Comparison of ENCODE assay signal across 10 cellular contexts in genomic region chr16:79278506-79278905, GRCh38.
DNase-seq lines count a peak whose midpoint lies in the region; ATAC-seq and TF ChIP-seq lines count a peak whose summit lies in the region.
"Had no signal": no experiment of that assay in that cellular context is flagged by ENCODE, and none has a peak within 500 bp of the region (broad histone marks: within the 10 kb centered on the region; RNA-seq: fewer than 3 reads in every experiment).

No MANE protein-coding gene starts in this region.

- H3K4me3 ChIP-seq in GM23338 (no peak overlapping the region), colonic mucosa (no peak overlapping the region), dorsolateral prefrontal cortex (no peak overlapping the region)
- H3K4me3 ChIP-seq: adrenal gland, thoracic aorta had no signal

- H3K27me3 Mint-ChIP-seq in GM23338 (ENCODE audit: insufficient read depth, low read depth, poor library complexity): peaks cover 3% of the 10 kb centered on the region
- peaks cover 57% of the 10 kb centered on the region for H3K27me3 Mint-ChIP-seq in stimulated activated memory B cell treated with anti-CD40 and anti-IgM and Interleukin-4, amounts not matched to agents 10 μg/mL and 1 μg/mL and 100 μg/mL, for 72 hours

- no peaks in the 10 kb centered on the region for H3K36me3 Mint-ChIP-seq in GM23338 (ENCODE audit: low read depth)
- no peaks in the 10 kb centered on the region for H3K36me3 Mint-ChIP-seq in stimulated activated memory B cell treated with anti-CD40 and anti-IgM and Interleukin-4, amounts not matched to agents 10 μg/mL and 1 μg/mL and 100 μg/mL, for 72 hours

- intact Hi-C loops in colonic mucosa (cut with DNase I): no loop called here
- intact Hi-C loops in dorsolateral prefrontal cortex (cut with DNase I): no loop called here

- no peaks in the 10 kb centered on the region for H3K9me3 ChIP-seq in colonic mucosa
- H3K9me3 ChIP-seq: adrenal gland, thoracic aorta had no signal

- TF ChIP-seq CTCF in GM23338 (conservative IDR thresholded peaks at IDR 0.05; ENCODE audit: low read depth in 2 of 2) (no peak), colonic mucosa (IDR thresholded peaks at IDR 0.05) (no peak), dorsolateral prefrontal cortex (IDR thresholded peaks at IDR 0.05 in 54 of 56, conservative IDR thresholded peaks at IDR 0.05 in 2 of 56; ENCODE audit: low read depth in 1 of 56, partially characterized antibody in 56 of 56) (no peak)

- H3K27ac ChIP-seq in GM23338 (ENCODE audit: low read depth) (no peak overlapping the region), colonic mucosa (peak overlapping the region; percentile 17), dorsolateral prefrontal cortex (no peak overlapping the region)
- H3K27ac ChIP-seq: adrenal gland, thoracic aorta had no signal

- H3K27ac Mint-ChIP-seq in GM23338: no peak overlapping the region
- H3K27ac Mint-ChIP-seq in stimulated activated memory B cell treated with anti-CD40 and anti-IgM and Interleukin-4, amounts not matched to agents 10 μg/mL and 1 μg/mL and 100 μg/mL, for 72 hours: no peak overlapping the region

- no peak for ATAC-seq in GM23338
- ATAC-seq in stimulated activated memory B cell treated with anti-CD40 and anti-IgM and Interleukin-4, amounts not matched to agents 10 μg/mL and 1 μg/mL and 100 μg/mL, for 72 hours: peak; percentile 39

- H3K36me3 ChIP-seq in GM23338 (ENCODE audit: insufficient read depth) (no peaks in the 10 kb centered on the region), colonic mucosa (no peaks in the 10 kb centered on the region)
- H3K36me3 ChIP-seq: adrenal gland, thoracic aorta had no signal

- no peak overlapping the region for H3K4me2 ChIP-seq in GM23338

- H2AFZ ChIP-seq in GM23338: peak overlapping the region; percentile 56; the same call in 1 of the 2 replicates

- H3K4me1 ChIP-seq in GM23338 (ENCODE audit: insufficient read depth): no peaks in the 10 kb centered on the region; the same call in 1 of the 2 replicates
- no peaks in the 10 kb centered on the region for H3K4me1 ChIP-seq in colonic mucosa
- H3K4me1 ChIP-seq: adrenal gland had no signal

- no peak overlapping the region for H3K9ac ChIP-seq in colonic mucosa (ENCODE audit: low read depth in 2 of 2, low read length in 2 of 2)

- H3K27me3 ChIP-seq in GM23338 (ENCODE audit: insufficient read depth): no peaks in the 10 kb centered on the region
- no peaks in the 10 kb centered on the region for H3K27me3 ChIP-seq in colonic mucosa
- H3K27me3 ChIP-seq in dorsolateral prefrontal cortex: peaks cover 0 to 3% (median 0%) of the 10 kb centered on the region in 45 donors
- H3K27me3 ChIP-seq: adrenal gland had no signal

- no peaks in the 10 kb centered on the region for H4K20me1 ChIP-seq in GM23338 (replicated peaks; ENCODE audit: insufficient read depth)

- peaks cover 12% of the 10 kb centered on the region for H3K4me1 Mint-ChIP-seq in GM23338
- H3K4me1 Mint-ChIP-seq in stimulated activated memory B cell treated with anti-CD40 and anti-IgM and Interleukin-4, amounts not matched to agents 10 μg/mL and 1 μg/mL and 100 μg/mL, for 72 hours: peaks cover 18% of the 10 kb centered on the region

- DNase-seq in GM23338 (ENCODE audit: low spot score) (no peak), colonic mucosa (no peak), NCI-H2107 treated with DMSO at 0.1 percent for 48 hours (lab: John Stamatoyannopoulos, UW; ENCODE audit: unreplicated experiment) (no peak), dorsolateral prefrontal cortex (no peak), epidermal melanocyte (ENCODE audit: insufficient read length, low spot score) (no peak), retina (no peak)
- peak; percentile 81 for DNase-seq in activated CD4-positive, alpha-beta T cell treated with anti-CD3 and anti-CD28 coated beads for 48 hours
- DNase-seq: adrenal gland had no signal

- no peaks in the 10 kb centered on the region for H3K9me3 Mint-ChIP-seq in GM23338
- no peaks in the 10 kb centered on the region for H3K9me3 Mint-ChIP-seq in stimulated activated memory B cell treated with anti-CD40 and anti-IgM and Interleukin-4, amounts not matched to agents 10 μg/mL and 1 μg/mL and 100 μg/mL, for 72 hours

- H3K4me3 Mint-ChIP-seq in GM23338: no peak overlapping the region
- no peak overlapping the region for H3K4me3 Mint-ChIP-seq in stimulated activated memory B cell treated with anti-CD40 and anti-IgM and Interleukin-4, amounts not matched to agents 10 μg/mL and 1 μg/mL and 100 μg/mL, for 72 hours

- H3F3A ChIP-seq in GM23338 (replicated peaks; ENCODE audit: low read depth): no peaks in the 10 kb centered on the region

- H3K79me2 ChIP-seq in GM23338 (replicated peaks; ENCODE audit: insufficient read depth): no peaks in the 10 kb centered on the region

- H3K9me2 ChIP-seq in GM23338 (ENCODE audit: insufficient read depth): 0 out of 2 replicates have a peak, but pooled peaks cover 7% of the 10 kb centered on the region

TF ChIP-seq in GM23338, 12 proteins besides CTCF, POLR2A, EP300 and RAD21:
- TF ChIP-seq EZH2 (IDR thresholded peaks at IDR 0.05; ENCODE audit: low read depth, unreplicated experiment) (no peak), ZNF331 (CRISPR knock-in tag; IDR thresholded peaks at IDR 0.05; ENCODE audit: low read depth) (no peak), STAT1 (IDR thresholded peaks at IDR 0.05; ENCODE audit: unreplicated experiment) (no peak), EZH2phosphoT487 (IDR thresholded peaks at IDR 0.05; ENCODE audit: unreplicated experiment) (no peak), ETS1 (IDR thresholded peaks at IDR 0.05) (no peak), NANOG (IDR thresholded peaks at IDR 0.05; ENCODE audit: borderline replicate concordance) (no peak), CREB1 (CRISPR knock-in tag; IDR thresholded peaks at IDR 0.05; ENCODE audit: low read depth) (no peak), JUNB (IDR thresholded peaks at IDR 0.05; ENCODE audit: unreplicated experiment) (no peak), POLR2AphosphoS5 (IDR thresholded peaks at IDR 0.05; ENCODE audit: low read depth) (no peak)
